ENCODE assay signal across 22 cellular contexts in the genomic region with DNA sequence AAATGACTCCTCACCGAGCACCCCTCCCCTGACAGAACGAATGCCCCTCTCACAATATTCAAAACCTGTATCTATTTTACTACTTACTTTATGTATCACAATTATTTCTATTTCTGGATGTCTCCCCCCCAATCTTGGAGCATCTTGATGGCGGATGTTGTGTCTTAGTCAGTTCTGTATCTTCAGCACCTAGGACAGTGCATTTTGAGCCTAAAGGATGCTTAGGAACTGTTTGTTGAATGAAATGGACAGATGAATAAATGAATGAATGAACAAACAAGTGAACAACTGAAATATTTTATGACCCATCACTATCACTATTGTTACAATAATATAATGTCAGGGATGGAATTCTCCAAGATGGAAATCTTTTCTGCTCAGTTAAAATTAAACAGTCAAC.
"Had no signal": no experiment of that assay in that cellular context is flagged by ENCODE, and none has a peak within 500 bp of the region (broad histone marks: within the 10 kb centered on the region; RNA-seq: fewer than 3 reads in every experiment).

No MANE protein-coding gene starts in this region.

- H3K4me1 ChIP-seq: colonic mucosa, heart right ventricle, lower lobe of right lung, neural progenitor cell, spleen had no signal

- H3K36me3 ChIP-seq: colonic mucosa, heart right ventricle, lower lobe of right lung, neural progenitor cell, spleen, thoracic aorta had no signal

- H3K27me3 ChIP-seq: colonic mucosa, heart right ventricle, neural progenitor cell, spleen had no signal

- DNase-seq: activated CD4-positive, alpha-beta T cell treated with anti-CD3 and anti-CD28 coated beads for 36 hours; activated CD4-positive, alpha-beta T cell treated with anti-CD3 and anti-CD28 coated beads, Interleukin-2, amount 50 U/mL, for 4 hours; activated CD8-positive, alpha-beta memory T cell treated with anti-CD3 and anti-CD28 coated beads for 24 hours; activated CD8-positive, alpha-beta memory T cell treated with anti-CD3 and anti-CD28 coated beads, Interleukin-2, amount 50 U/mL, for 4 hours; activated naive CD4-positive, alpha-beta T cell treated with Interleukin-2 at 50 U/mL for 16 hours; activated naive CD8-positive, alpha-beta T cell treated with anti-CD3 and anti-CD28 coated beads for 36 hours; activated T-cell treated with anti-CD3 and anti-CD28 coated beads, Interleukin-2, amount 50 U/mL, for 24 hours; colonic mucosa; endodermal cell; heart right ventricle; left colon; lower lobe of right lung; naive thymus-derived CD8-positive, alpha-beta T cell; posterior cingulate gyrus; retina; spleen; stimulated activated CD4-positive, alpha-beta T cell treated with anti-CD3 and anti-CD28 coated beads, Interleukin-4, amount 100 ng/mL, for 24 hours; stimulated activated naive CD4-positive, alpha-beta T cell treated with Interleukin-2 at 50 U/mL for 16 hours; T-helper 1 cell had no signal

- H2AFZ ChIP-seq: neural progenitor cell had no signal

- H3K4me2 ChIP-seq: neural progenitor cell had no signal

- H3K9ac ChIP-seq: neural progenitor cell had no signal

- H3K9me3 ChIP-seq: colonic mucosa, lower lobe of right lung, thoracic aorta had no signal

- H3K27ac ChIP-seq: colonic mucosa, epithelial cell of prostate, heart right ventricle, lower lobe of right lung, neural progenitor cell, spleen, thoracic aorta had no signal

- H3K4me3 ChIP-seq: colonic mucosa, heart right ventricle, lower lobe of right lung, neural progenitor cell, spleen, thoracic aorta had no signal
